Comparison of ENCODE assay signal across 8 cellular contexts in the genomic region with DNA sequence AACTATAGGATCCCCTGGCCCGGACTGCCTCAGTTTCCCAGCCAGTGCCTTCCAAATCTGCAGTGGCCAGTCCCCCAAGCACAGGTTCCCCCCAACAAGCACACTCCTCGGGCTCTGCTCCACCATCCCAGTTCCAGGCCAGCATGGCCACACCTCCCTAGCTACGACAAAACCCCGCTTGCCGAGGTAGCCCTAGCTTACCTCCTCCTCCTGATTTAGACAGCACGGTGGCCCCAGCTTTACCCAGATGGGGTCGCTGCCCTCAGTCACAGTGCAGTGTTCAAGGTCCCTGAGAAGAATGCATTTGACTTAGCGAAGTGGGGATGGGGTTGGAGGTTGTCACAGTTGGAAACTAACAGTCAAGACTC. TPM values are rescaled to one million over a fixed set of nuclear protein-coding genes. Genes with fewer than 3 reads are reported as not detected.
DNase-seq lines count a peak whose midpoint lies in the region; ATAC-seq and TF ChIP-seq lines count a peak whose summit lies in the region.

No MANE protein-coding gene starts in this region.

- WGBS in esophagus muscularis mucosa: 32% methylated on average over 7 of the region's 8 CpGs

- no peak for TF ChIP-seq EP300 in esophagus muscularis mucosa (IDR thresholded peaks at IDR 0.05)

- 0 out of 2 replicates have a peak overlapping the region, but pooled peaks have one; percentile 97 for H2AFZ ChIP-seq in PC-9
- peak overlapping the region; percentile 87 for H2AFZ ChIP-seq in parathyroid adenoma

- intact Hi-C loops in Calu3 (cut with micrococcal nuclease; ENCODE audit: unreplicated experiment) (no loop called here), PC-9 (cut with micrococcal nuclease; ENCODE audit: unreplicated experiment) (loop anchor here (2.0 to 10.0 kb wide), 2 partner anchors 173 to 501 kb away; a partner anchor contains a TSS), esophagus muscularis mucosa (cut with DNase I) (no loop called here)

- H3K9me3 Mint-ChIP-seq in Calu3 (ENCODE audit: low read depth, unreplicated experiment): no peaks in the 10 kb centered on the region

- H3F3A ChIP-seq in PC-9 (ENCODE audit: insufficient read depth, low read depth): peaks cover 15% of the 10 kb centered on the region; the same call in 1 of the 2 replicates

- H3K4me1 ChIP-seq in PC-9 (replicated peaks; ENCODE audit: insufficient read depth) (no peaks in the 10 kb centered on the region), esophagus muscularis mucosa (peaks cover 14 to 28% (median 26%) of the 10 kb centered on the region in 4 donors), parathyroid adenoma (peaks cover 4% of the 10 kb centered on the region)

- peaks cover 28% of the 10 kb centered on the region for H3K36me3 Mint-ChIP-seq in Calu3 (ENCODE audit: insufficient read depth, unreplicated experiment)

- no peaks in the 10 kb centered on the region for H3K9me2 ChIP-seq in PC-9 (ENCODE audit: insufficient read depth)

- H3K4me2 ChIP-seq in PC-9: peak overlapping the region; percentile 100
- no peak overlapping the region for H3K4me2 ChIP-seq in parathyroid adenoma (ENCODE audit: low read length)

- H3K27me3 Mint-ChIP-seq in Calu3 (ENCODE audit: unreplicated experiment): peaks cover 39% of the 10 kb centered on the region

- H4K20me1 ChIP-seq in PC-9 (ENCODE audit: insufficient read depth): no peaks in the 10 kb centered on the region; the same call in 1 of the 2 replicates

- H3K27ac ChIP-seq in PC-9 (no peak overlapping the region), esophagus muscularis mucosa (replicated peaks in 1 of 4) (peak overlapping the region; percentile 81 to 87 (median 84)), parathyroid adenoma (peak overlapping the region; percentile 68)

- H3K9ac ChIP-seq in parathyroid adenoma: no peak overlapping the region

- TF ChIP-seq CTCF in Calu3 (IDR thresholded peaks at IDR 0.05; ENCODE audit: unreplicated experiment) (no peak), PC-9 (conservative IDR thresholded peaks at IDR 0.05) (no peak; the same call in 1 of the 2 replicates), esophagus muscularis mucosa (IDR thresholded peaks at IDR 0.05) (no peak), parathyroid adenoma (IDR thresholded peaks at IDR 0.05) (no peak)

- H3K9me3 ChIP-seq in PC-9 (ENCODE audit: insufficient read depth, low read depth): no peaks in the 10 kb centered on the region
- no peaks in the 10 kb centered on the region for H3K9me3 ChIP-seq in esophagus muscularis mucosa
- H3K9me3 ChIP-seq in parathyroid adenoma (ENCODE audit: control insufficient read depth, low read length): no peaks in the 10 kb centered on the region

- H3K4me1 Mint-ChIP-seq in Calu3 (ENCODE audit: low read depth, unreplicated experiment): peaks cover 11% of the 10 kb centered on the region

- POLR2A ChIA-PET in PC-9 (lab: Charles Lee; ENCODE audit: unreplicated experiment): interaction anchor here (0.6 to 1.3 kb wide), 5 partner anchors 18 to 578 kb away, joined by 3 to 31 read pairs (median 4); a partner anchor contains a TSS

- H3K27ac Mint-ChIP-seq in Calu3 (ENCODE audit: unreplicated experiment): no peak overlapping the region

- TF ChIP-seq POLR2A in esophagus muscularis mucosa (IDR thresholded peaks at IDR 0.05; ENCODE audit: low read depth): no peak

- H3K36me3 ChIP-seq in PC-9 (ENCODE audit: low read depth) (no peaks in the 10 kb centered on the region), esophagus muscularis mucosa (no peaks in the 10 kb centered on the region), parathyroid adenoma (ENCODE audit: control insufficient read depth, insufficient read depth, low read length) (no peaks in the 10 kb centered on the region)

- peak overlapping the region; percentile 79 for H3K4me3 Mint-ChIP-seq in Calu3 (ENCODE audit: low read depth, unreplicated experiment)

- BruUV-seq in Calu3 (replicated peaks; lab: Mats Ljungman, UMichigan): no TSS peak
- no TSS peak for BruUV-seq in PC-9 (replicated peaks; lab: Mats Ljungman, UMichigan)

- ATAC-seq in GM21825 (IDR thresholded peaks at IDR 0.05; ENCODE audit: unreplicated experiment): no peak

- H3K79me2 ChIP-seq in PC-9 (ENCODE audit: low read depth): no peaks in the 10 kb centered on the region
- H3K79me2 ChIP-seq in parathyroid adenoma: no peaks in the 10 kb centered on the region

- DNase-seq in Calu3 (no peak), PC-9 (no peak), esophagus muscularis mucosa (ENCODE audit: extremely low spot score) (no peak), 8988T (no peak), hippocampal formation (lab: John Stamatoyannopoulos, UW) (no peak), NCI-H1694 treated with DMSO at 0.1 percent for 48 hours (lab: John Stamatoyannopoulos, UW) (no peak)

- no peaks in the 10 kb centered on the region for H3K27me3 ChIP-seq in PC-9 (ENCODE audit: insufficient read depth, low read depth)
- H3K27me3 ChIP-seq in esophagus muscularis mucosa: no peaks in the 10 kb centered on the region
- H3K27me3 ChIP-seq in parathyroid adenoma (ENCODE audit: control insufficient read depth, insufficient read depth, low read length): no peaks in the 10 kb centered on the region

- H3K4me3 ChIP-seq in PC-9 (peak overlapping the region; percentile 85; the same call in 1 of the 2 replicates), esophagus muscularis mucosa (peak overlapping the region; percentile 81 to 93 (median 88)), parathyroid adenoma (ENCODE audit: low read depth, low read length) (peak overlapping the region; percentile 73)

- CTCF ChIA-PET in Calu3 (lab: Charles Lee) (interaction anchor here (0.8 to 1.4 kb wide), 3 partner anchors 9 to 249 kb away, joined by 4 to 9 read pairs (median 5); no protein-coding TSS in a partner anchor), PC-9 (lab: Charles Lee) (interaction anchor here (0.7 to 2.1 kb wide), 2 partner anchors 27 to 173 kb away, joined by 6 to 20 read pairs; a partner anchor contains a TSS)

RNA-seq across cellular contexts. Expression of a gene that starts 40.8 kb away (rescaled TPM):
- total RNA-seq in Calu3 (2022): 2.8 and 3.3 TPM in 2 replicates
- total RNA-seq in PC-9 (2021): 10.8 and 18.1 TPM in 2 replicates
- total RNA-seq in esophagus muscularis mucosa: 10 to 100 TPM in 3 of 4 donors, 1 to 10 TPM in 1; 8.9 to 17.9 (median 12.2) TPM
